19 cellular contexts compared by ENCODE assay signal in the genomic region with DNA sequence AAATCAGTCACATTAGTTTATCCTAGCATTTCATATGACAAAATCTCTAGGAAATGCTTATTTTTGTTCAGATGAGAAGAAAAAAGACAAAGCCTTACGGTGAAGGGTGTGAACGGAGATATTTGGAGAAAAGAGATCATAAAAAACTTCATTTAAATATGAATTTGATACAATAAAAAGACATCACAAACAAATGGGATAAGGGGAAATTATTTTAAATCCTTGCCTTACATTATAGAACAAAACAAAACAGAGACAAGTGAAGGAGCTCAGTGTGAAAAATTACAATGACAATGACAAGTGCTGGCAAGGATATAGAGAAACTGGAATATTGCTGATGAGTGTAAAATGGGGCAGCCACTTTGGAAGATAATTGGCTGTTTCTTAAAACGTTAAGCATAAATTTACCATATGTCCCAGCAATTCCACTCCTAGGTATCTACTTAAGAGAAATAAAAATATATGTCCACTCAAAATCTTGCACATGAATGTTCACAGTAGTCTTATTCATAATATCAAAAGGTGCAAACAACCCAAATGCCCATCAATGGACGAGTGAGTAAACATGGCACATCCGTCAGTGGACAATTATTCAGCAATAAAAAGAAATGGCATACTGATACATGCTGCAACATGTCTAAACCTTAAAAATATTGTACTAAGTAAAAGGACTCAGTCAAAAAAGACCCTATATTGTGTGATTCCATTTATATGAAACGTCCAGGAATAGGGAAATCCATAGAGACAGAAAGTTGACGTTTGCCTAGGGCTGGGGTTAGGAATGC.
DNase-seq lines count a peak whose midpoint lies in the region; FAIRE-seq and TF ChIP-seq lines count a peak whose summit lies in the region.
"Had no signal": no experiment of that assay in that cellular context is flagged by ENCODE, and none has a peak within 500 bp of the region (broad histone marks: within the 10 kb centered on the region; RNA-seq: fewer than 3 reads in every experiment).

No MANE protein-coding gene starts in this region.

- DNase-seq in GM12892 (ENCODE audit: insufficient read length) (no peak), NCI-H748 treated with DMSO at 0.1 percent for 48 hours (lab: John Stamatoyannopoulos, UW) (peak; percentile 39), bronchial epithelial cell (ENCODE audit: low read depth) (peak; percentile 58), nephron progenitor cell (no peak), DMS79 (lab: John Stamatoyannopoulos, UW) (no peak)
- no peak for DNase-seq in activated CD4-positive, alpha-beta T cell treated with anti-CD3 and anti-CD28 coated beads for 1 hour
- DNase-seq in activated CD8-positive, alpha-beta memory T cell treated with anti-CD3 and anti-CD28 coated beads, Interleukin-2, amount 50 U/mL, for 4 hours, result no peak
- DNase-seq: AML-193; CD4-positive, alpha-beta memory T cell; DMS153; DMS79 treated with DMSO at 0.1 percent for 48 hours; EL; GM23248; HCEC 1CT; KBM-7 had no signal

- H3K4me3 Mint-ChIP-seq in nephron progenitor cell, result no peak overlapping the region
- H3K4me3 Mint-ChIP-seq: CD4-positive, alpha-beta memory T cell had no signal

- no peaks in the 10 kb centered on the region for H3K36me3 ChIP-seq in bronchial epithelial cell (ENCODE audit: control insufficient read depth, insufficient read depth, low read length)

- H3K4me3 ChIP-seq in bronchial epithelial cell (ENCODE audit: low read depth, low read length), result no peak overlapping the region
- H3K4me3 ChIP-seq: GM12878, GM23248 had no signal

- H3K36me3 Mint-ChIP-seq in nephron progenitor cell (ENCODE audit: low read depth), result no peaks in the 10 kb centered on the region
- H3K36me3 Mint-ChIP-seq: CD4-positive, alpha-beta memory T cell had no signal

- H3K27me3 ChIP-seq in bronchial epithelial cell (ENCODE audit: control insufficient read depth, insufficient read depth, low read length), result no peaks in the 10 kb centered on the region

- peaks cover 12% of the 10 kb centered on the region for H3K27me3 Mint-ChIP-seq in nephron progenitor cell (ENCODE audit: low read depth, poor library complexity)

- peaks cover 4% of the 10 kb centered on the region for H3K9me3 Mint-ChIP-seq in nephron progenitor cell
- H3K9me3 Mint-ChIP-seq: CD4-positive, alpha-beta memory T cell had no signal

- peaks cover 11% of the 10 kb centered on the region for H3K4me1 Mint-ChIP-seq in nephron progenitor cell
- H3K4me1 Mint-ChIP-seq: CD4-positive, alpha-beta memory T cell had no signal

- FAIRE-seq in GM12892 (lab: Jason Lieb, UNC) (peak; percentile 42), bronchial epithelial cell (lab: Jason Lieb, UNC) (no peak)
- FAIRE-seq: A204.1, GM12878, GM19239, H54 had no signal

- no peak for TF ChIP-seq POLR2A in GM12892 (IDR thresholded peaks at IDR 0.05; ENCODE audit: low read depth, low read length)

- no peak overlapping the region for H3K27ac Mint-ChIP-seq in nephron progenitor cell
- H3K27ac Mint-ChIP-seq: CD4-positive, alpha-beta memory T cell had no signal

- TF ChIP-seq CTCF in bronchial epithelial cell (IDR thresholded peaks at IDR 0.05; ENCODE audit: insufficient read depth, low read length, severe bottlenecking) (no peak), nephron progenitor cell (IDR thresholded peaks at IDR 0.05) (no peak)

Comparison
In these comparisons a context has a peak if more than half of its experiments do, and no peak if none do; other contexts are left out.
1. DNase-seq: peak in NCI-H748 treated with DMSO at 0.1 percent for 48 hours (single experiment) and bronchial epithelial cell (single experiment); none in GM12892 (single experiment), activated CD4-positive, alpha-beta T cell treated with anti-CD3 and anti-CD28 coated beads for 1 hour (single experiment), activated CD8-positive, alpha-beta memory T cell treated with anti-CD3 and anti-CD28 coated beads, Interleukin-2, amount 50 U/mL, for 4 hours (single experiment), nephron progenitor cell (single experiment) and DMS79 (single experiment).